ENCODE assay signal across 9 cellular contexts in genomic region chr13:59458908-59459579, GRCh38.
DNase-seq lines count a peak whose midpoint lies in the region; ATAC-seq and TF ChIP-seq lines count a peak whose summit lies in the region.
"Had no signal": no experiment of that assay in that cellular context is flagged by ENCODE, and none has a peak within 500 bp of the region (broad histone marks: within the 10 kb centered on the region; RNA-seq: fewer than 3 reads in every experiment).

No MANE protein-coding gene starts in this region.

- H3K9ac ChIP-seq in iPS-20b (ENCODE audit: low read depth, low read length), result peak overlapping the region; percentile 2; the same call in 1 of the 2 replicates
- H3K9ac ChIP-seq: KMS-11 had no signal

- H3K27ac Mint-ChIP-seq in WTC11, result peak overlapping the region; percentile 94
- H3K27ac Mint-ChIP-seq in Calu3 (ENCODE audit: unreplicated experiment), result no peak overlapping the region

- no TSS peak for BruUV-seq in Calu3 (replicated peaks; lab: Mats Ljungman, UMichigan)

- DNase-seq in KG1 (lab: John Stamatoyannopoulos, UW), result peak; percentile 23
- no peak for DNase-seq in WTC11 (ENCODE audit: low spot score)
- no peak for DNase-seq in thoracic aorta (ENCODE audit: low spot score)
- DNase-seq in Calu3, result no peak
- DNase-seq in AML-193 (lab: John Stamatoyannopoulos, UW), result no peak
- DNase-seq: activated CD4-positive, CD25-positive, alpha-beta regulatory T cell had no signal

- intact Hi-C loops in Calu3 (cut with micrococcal nuclease; ENCODE audit: unreplicated experiment), result no loop called here

- H3K9me3 Mint-ChIP-seq in WTC11 (peaks cover 4% of the 10 kb centered on the region; the same call in 1 of the 2 replicates), Calu3 (ENCODE audit: low read depth, unreplicated experiment) (no peaks in the 10 kb centered on the region)

- H3K4me1 ChIP-seq in iPS-20b (ENCODE audit: insufficient read depth, low read length) (peaks cover 12% of the 10 kb centered on the region; the same call in 1 of the 2 replicates), thoracic aorta (ENCODE audit: control insufficient read depth in 1 of 2, low read depth in 2 of 2) (no peaks in the 10 kb centered on the region)

- peak overlapping the region; percentile 18 for H3K27ac ChIP-seq in iPS-20b (ENCODE audit: low read length)
- H3K27ac ChIP-seq in thoracic aorta, result no peak overlapping the region
- H3K27ac ChIP-seq: KMS-11 had no signal

- H3K4me3 ChIP-seq in iPS-20b (ENCODE audit: low read length) (no peak overlapping the region), thoracic aorta (no peak overlapping the region)

- H3K9me3 ChIP-seq in iPS-20b (ENCODE audit: insufficient read depth, low read depth, low read length) (no peaks in the 10 kb centered on the region), thoracic aorta (no peaks in the 10 kb centered on the region)

- H3K27me3 ChIP-seq in iPS-20b (ENCODE audit: insufficient read depth, low read length), result no peaks in the 10 kb centered on the region
- no peaks in the 10 kb centered on the region for H3K27me3 ChIP-seq in thoracic aorta (replicated peaks; ENCODE audit: insufficient read depth)

- no peaks in the 10 kb centered on the region for H3K36me3 Mint-ChIP-seq in WTC11
- no peaks in the 10 kb centered on the region for H3K36me3 Mint-ChIP-seq in Calu3 (ENCODE audit: insufficient read depth, unreplicated experiment)

- peaks cover 17% of the 10 kb centered on the region for H3K27me3 Mint-ChIP-seq in WTC11 (ENCODE audit: low read depth)
- H3K27me3 Mint-ChIP-seq in Calu3 (ENCODE audit: unreplicated experiment), result no peaks in the 10 kb centered on the region

- POLR2A ChIA-PET in WTC11 (lab: Charles Lee), result interaction anchor here (0.6 kb wide), 1 partner anchor 12 kb away, joined by 3 read pairs; no protein-coding TSS in a partner anchor

- CTCF ChIA-PET in WTC11 (lab: Charles Lee) (interaction anchor here (0.6 to 1.5 kb wide), 8 partner anchors 9 to 858 kb away, joined by 3 to 8 read pairs (median 4); no protein-coding TSS in a partner anchor), Calu3 (lab: Charles Lee) (no interaction called here)

- H3K4me3 Mint-ChIP-seq in WTC11 (0 out of 2 replicates have a peak overlapping the region, but pooled peaks have one; percentile 2), Calu3 (ENCODE audit: low read depth, unreplicated experiment) (no peak overlapping the region)

- no peak for TF ChIP-seq CTCF in WTC11 (IDR thresholded peaks at IDR 0.05)
- TF ChIP-seq CTCF in thoracic aorta (IDR thresholded peaks at IDR 0.05), result no peak
- no peak for TF ChIP-seq CTCF in Calu3 (IDR thresholded peaks at IDR 0.05; ENCODE audit: unreplicated experiment)

- no peaks in the 10 kb centered on the region for H3K36me3 ChIP-seq in iPS-20b (ENCODE audit: insufficient read depth, low read depth, low read length)
- no peaks in the 10 kb centered on the region for H3K36me3 ChIP-seq in thoracic aorta

- H3K4me1 Mint-ChIP-seq in WTC11 (peaks cover 40% of the 10 kb centered on the region), Calu3 (ENCODE audit: low read depth, unreplicated experiment) (no peaks in the 10 kb centered on the region)

- peak; percentile 81 for ATAC-seq in WTC11
- peak; percentile 46 for ATAC-seq in thoracic aorta (ENCODE audit: insufficient number of reproducible peaks, low FRiP score, low read depth)
- ATAC-seq in GM21390 (IDR thresholded peaks at IDR 0.05; ENCODE audit: unreplicated experiment), result no peak

TF ChIP-seq in WTC11, 78 proteins besides CTCF, POLR2A, EP300 and RAD21:
- TF ChIP-seq MAX (CRISPR knock-in tag; IDR thresholded peaks at IDR 0.05) (no peak), PREB (CRISPR knock-in tag; IDR thresholded peaks at IDR 0.05; ENCODE audit: borderline replicate concordance) (no peak), OVOL2 (CRISPR knock-in tag; IDR thresholded peaks at IDR 0.05; ENCODE audit: borderline replicate concordance) (no peak)
